8 cellular contexts compared by ENCODE assay signal in genomic region chr9:33524431-33524947, GRCh38. TPM values are rescaled to one million over a fixed set of nuclear protein-coding genes. Genes with fewer than 3 reads are reported as not detected.
DNase-seq lines count a peak whose midpoint lies in the region; ATAC-seq and TF ChIP-seq lines count a peak whose summit lies in the region.

No MANE protein-coding gene starts in this region.

- H3K4me3 ChIP-seq in GM23338, result peak overlapping the region; percentile 80

- H3K36me3 ChIP-seq in GM23338 (ENCODE audit: insufficient read depth), result no peaks in the 10 kb centered on the region

- no peaks in the 10 kb centered on the region for H4K20me1 ChIP-seq in GM23338 (replicated peaks; ENCODE audit: insufficient read depth)

- peak overlapping the region; percentile 95 for H3K4me3 Mint-ChIP-seq in GM23338
- H3K4me3 Mint-ChIP-seq in activated T-cell treated with anti-CD3 and anti-CD28 coated beads, Interleukin-2, amount 50 U/mL, for 24 hours, result peak overlapping the region; percentile 80
- H3K4me3 Mint-ChIP-seq in stimulated activated memory B cell treated with anti-CD40 and anti-IgM and Interleukin-4, amounts not matched to agents 10 μg/mL and 1 μg/mL and 100 μg/mL, for 72 hours, result peak overlapping the region; percentile 66

- TF ChIP-seq CTCF in 22Rv1 (IDR thresholded peaks at IDR 0.05) (no peak), GM23338 (conservative IDR thresholded peaks at IDR 0.05; ENCODE audit: low read depth in 2 of 2) (no peak)

- no peaks in the 10 kb centered on the region for H3K79me2 ChIP-seq in GM23338 (replicated peaks; ENCODE audit: insufficient read depth)

- peaks cover 12% of the 10 kb centered on the region for H3K4me1 Mint-ChIP-seq in GM23338
- peaks cover 10% of the 10 kb centered on the region for H3K4me1 Mint-ChIP-seq in activated T-cell treated with anti-CD3 and anti-CD28 coated beads, Interleukin-2, amount 50 U/mL, for 24 hours (ENCODE audit: low read depth)
- peaks cover 14% of the 10 kb centered on the region for H3K4me1 Mint-ChIP-seq in stimulated activated memory B cell treated with anti-CD40 and anti-IgM and Interleukin-4, amounts not matched to agents 10 μg/mL and 1 μg/mL and 100 μg/mL, for 72 hours

- peaks cover 7% of the 10 kb centered on the region for H3K27me3 Mint-ChIP-seq in GM23338 (ENCODE audit: insufficient read depth, low read depth, poor library complexity)
- H3K27me3 Mint-ChIP-seq in activated T-cell treated with anti-CD3 and anti-CD28 coated beads, Interleukin-2, amount 50 U/mL, for 24 hours, result peaks cover 68% of the 10 kb centered on the region
- H3K27me3 Mint-ChIP-seq in stimulated activated memory B cell treated with anti-CD40 and anti-IgM and Interleukin-4, amounts not matched to agents 10 μg/mL and 1 μg/mL and 100 μg/mL, for 72 hours, result peaks cover 66% of the 10 kb centered on the region

- no peaks in the 10 kb centered on the region for H3K9me2 ChIP-seq in GM23338 (ENCODE audit: insufficient read depth)

- H2AFZ ChIP-seq in GM23338, result peak overlapping the region; percentile 57

- peak; percentile 72 for ATAC-seq in GM23338
- ATAC-seq in stimulated activated memory B cell treated with anti-CD40 and anti-IgM and Interleukin-4, amounts not matched to agents 10 μg/mL and 1 μg/mL and 100 μg/mL, for 72 hours, result peak; percentile 12
- no peak for ATAC-seq in HG03571 (IDR thresholded peaks at IDR 0.05; ENCODE audit: unreplicated experiment)

- peaks cover 6% of the 10 kb centered on the region; the same call in 1 of the 2 replicates for H3K4me1 ChIP-seq in GM23338 (ENCODE audit: insufficient read depth)

- H3K27me3 ChIP-seq in GM23338 (ENCODE audit: insufficient read depth), result peaks cover 15% of the 10 kb centered on the region

- no peaks in the 10 kb centered on the region for H3F3A ChIP-seq in GM23338 (replicated peaks; ENCODE audit: low read depth)

- H3K4me2 ChIP-seq in GM23338, result peak overlapping the region; percentile 84

- DNase-seq in GM23338 (ENCODE audit: low spot score) (peak; percentile 51), hepatic stellate cell (ENCODE audit: low spot score) (peak; percentile 8), GM19240 (ENCODE audit: insufficient read length, low spot score) (no peak), NOMO-1 treated with DMSO at 0.1 percent for 48 hours (lab: John Stamatoyannopoulos, UW; ENCODE audit: unreplicated experiment) (no peak)
- DNase-seq in activated T-cell treated with anti-CD3 and anti-CD28 coated beads, Interleukin-2, amount 50 U/mL, for 24 hours, result peak; percentile 46

- peak overlapping the region; percentile 91 for H3K27ac ChIP-seq in 22Rv1
- no peak overlapping the region for H3K27ac ChIP-seq in GM23338 (ENCODE audit: low read depth)

- H3K9me3 Mint-ChIP-seq in GM23338, result no peaks in the 10 kb centered on the region
- H3K9me3 Mint-ChIP-seq in activated T-cell treated with anti-CD3 and anti-CD28 coated beads, Interleukin-2, amount 50 U/mL, for 24 hours, result no peaks in the 10 kb centered on the region
- H3K9me3 Mint-ChIP-seq in stimulated activated memory B cell treated with anti-CD40 and anti-IgM and Interleukin-4, amounts not matched to agents 10 μg/mL and 1 μg/mL and 100 μg/mL, for 72 hours, result no peaks in the 10 kb centered on the region

- no peaks in the 10 kb centered on the region for H3K36me3 Mint-ChIP-seq in GM23338 (ENCODE audit: low read depth)
- H3K36me3 Mint-ChIP-seq in activated T-cell treated with anti-CD3 and anti-CD28 coated beads, Interleukin-2, amount 50 U/mL, for 24 hours (ENCODE audit: low read depth), result no peaks in the 10 kb centered on the region
- no peaks in the 10 kb centered on the region for H3K36me3 Mint-ChIP-seq in stimulated activated memory B cell treated with anti-CD40 and anti-IgM and Interleukin-4, amounts not matched to agents 10 μg/mL and 1 μg/mL and 100 μg/mL, for 72 hours

- peak overlapping the region; percentile 39; the same call in 1 of the 2 replicates for H3K27ac Mint-ChIP-seq in GM23338
- no peak overlapping the region for H3K27ac Mint-ChIP-seq in activated T-cell treated with anti-CD3 and anti-CD28 coated beads, Interleukin-2, amount 50 U/mL, for 24 hours
- H3K27ac Mint-ChIP-seq in stimulated activated memory B cell treated with anti-CD40 and anti-IgM and Interleukin-4, amounts not matched to agents 10 μg/mL and 1 μg/mL and 100 μg/mL, for 72 hours, result no peak overlapping the region

TF ChIP-seq in GM23338, 12 proteins besides CTCF, POLR2A, EP300 and RAD21 (continues in another document):
- no peak for TF ChIP-seq REST (IDR thresholded peaks at IDR 0.05; ENCODE audit: unreplicated experiment)
- no peak for TF ChIP-seq POLR2AphosphoS5 (IDR thresholded peaks at IDR 0.05; ENCODE audit: low read depth)
- no peak for TF ChIP-seq NANOG (IDR thresholded peaks at IDR 0.05; ENCODE audit: borderline replicate concordance)
- TF ChIP-seq EZH2 (IDR thresholded peaks at IDR 0.05; ENCODE audit: low read depth, unreplicated experiment), result no peak
- TF ChIP-seq CREB1 (CRISPR knock-in tag; IDR thresholded peaks at IDR 0.05; ENCODE audit: low read depth), result no peak
- TF ChIP-seq ZNF331 (CRISPR knock-in tag; IDR thresholded peaks at IDR 0.05; ENCODE audit: low read depth), result no peak
- TF ChIP-seq JUNB (IDR thresholded peaks at IDR 0.05; ENCODE audit: unreplicated experiment), result no peak
- TF ChIP-seq ZNF114 (CRISPR knock-in tag; IDR thresholded peaks at IDR 0.05), result no peak
- no peak for TF ChIP-seq EZH2phosphoT487 (IDR thresholded peaks at IDR 0.05; ENCODE audit: unreplicated experiment)
- no peak for TF ChIP-seq ETS1 (IDR thresholded peaks at IDR 0.05)

RNA-seq across cellular contexts. Expression of gene ANKRD18B, which starts 0.4 kb away (rescaled TPM):
- 4.1 and 6.4 TPM in 2 replicates for total RNA-seq in GM23338 (2014; rRNA removed; shearing (Covaris generic))
- polyA plus RNA-seq in GM23338 (2016; fragmentation: Nextera tagmentation; extraction: Ambion mirVana), result 9.2 and 12.4 TPM in 2 replicates

RNA-seq across cellular contexts. Expression of gene NOL6, which starts 50.8 kb away (rescaled TPM):
- total RNA-seq in GM23338 (2014; rRNA removed; shearing (Covaris generic)), result 54.1 and 58.4 TPM in 2 replicates
- polyA plus RNA-seq in GM23338 (2016; fragmentation: Nextera tagmentation; extraction: Ambion mirVana), result 25.0 and 28.7 TPM in 2 replicates

Comparison
In these comparisons a context has a peak if more than half of its experiments do, and no peak if none do; other contexts are left out.
1. DNase-seq: peak in GM23338 (single experiment), activated T-cell treated with anti-CD3 and anti-CD28 coated beads, Interleukin-2, amount 50 U/mL, for 24 hours (single experiment) and hepatic stellate cell (single experiment); none in GM19240 (single experiment) and NOMO-1 treated with DMSO at 0.1 percent for 48 hours (single experiment).
2. Peak in every context shown above with its lines, with median percentiles within 50 percentile points of each other: H3K4me3 Mint-ChIP-seq.